Comparison of ENCODE assay signal across 16 cellular contexts in genomic region chr15:64193971-64194370, GRCh38. TPM values are rescaled to one million over a fixed set of nuclear protein-coding genes. Genes with fewer than 3 reads are reported as not detected.
A peak's percentile ranks its signal among the peaks of the same experiment; 100 is the strongest.
DNase-seq lines count a peak whose midpoint lies in the region; TF ChIP-seq lines count a peak whose summit lies in the region.
"Had no signal": no experiment of that assay in that cellular context is flagged by ENCODE, and none has a peak within 500 bp of the region (broad histone marks: within the 10 kb centered on the region; RNA-seq: fewer than 3 reads in every experiment).

No MANE protein-coding gene starts in this region.

- H3K36me3 Mint-ChIP-seq in Caco-2 (ENCODE audit: insufficient read depth, unreplicated experiment) (peaks cover 11% of the 10 kb centered on the region), nephron progenitor cell (ENCODE audit: low read depth) (peaks cover 51% of the 10 kb centered on the region)

- CTCF ChIA-PET in Caco-2 (lab: Charles Lee) = interaction anchor here (0.5 to 1.9 kb wide), 5 partner anchors 23 to 408 kb away, joined by 3 to 18 read pairs (median 3); partner anchors contain the start of genes CSNK1G1 and PPIB

- H3K4me1 Mint-ChIP-seq in Caco-2 (ENCODE audit: low read depth, unreplicated experiment) (no peaks in the 10 kb centered on the region), nephron progenitor cell (no peaks in the 10 kb centered on the region)
- H3K4me1 Mint-ChIP-seq: B cell had no signal

- no peaks in the 10 kb centered on the region for H3K27me3 Mint-ChIP-seq in Caco-2 (ENCODE audit: insufficient read depth, unreplicated experiment)
- H3K27me3 Mint-ChIP-seq in nephron progenitor cell (ENCODE audit: low read depth, poor library complexity) = no peaks in the 10 kb centered on the region
- H3K27me3 Mint-ChIP-seq: B cell had no signal

- peak in 1 of 2 experiments; percentile 47 for TF ChIP-seq CTCF in Caco-2 (IDR thresholded peaks at IDR 0.05; ENCODE audit: insufficient read depth in 1 of 2, low read depth in 1 of 2, low read length in 1 of 2, severe bottlenecking in 1 of 2, unreplicated experiment in 1 of 2)
- no peak for TF ChIP-seq CTCF in nephron progenitor cell (IDR thresholded peaks at IDR 0.05)
- TF ChIP-seq CTCF in suprapubic skin (IDR thresholded peaks at IDR 0.05) = no peak

- no peak for TF ChIP-seq EP300 in suprapubic skin (IDR thresholded peaks at IDR 0.05)

- POLR2A ChIA-PET in Caco-2 (lab: Charles Lee) = no interaction called here

- H3K27ac ChIP-seq in suprapubic skin = no peak overlapping the region

- no peak overlapping the region for H3K27ac Mint-ChIP-seq in Caco-2 (ENCODE audit: unreplicated experiment)
- H3K27ac Mint-ChIP-seq in nephron progenitor cell = peak overlapping the region; percentile 86
- H3K27ac Mint-ChIP-seq: B cell; CD8-positive, alpha-beta T cell had no signal

- no peaks in the 10 kb centered on the region for H3K4me1 ChIP-seq in Caco-2
- H3K4me1 ChIP-seq in suprapubic skin = peaks cover 5% of the 10 kb centered on the region

- H3K27me3 ChIP-seq in Caco-2 (replicated peaks; ENCODE audit: control insufficient read depth, insufficient read depth, low read length) = no peaks in the 10 kb centered on the region
- H3K27me3 ChIP-seq in suprapubic skin = no peaks in the 10 kb centered on the region
- H3K27me3 ChIP-seq: MG63 had no signal

- H3K4me3 Mint-ChIP-seq in Caco-2 (ENCODE audit: unreplicated experiment) (no peak overlapping the region), nephron progenitor cell (no peak overlapping the region)
- H3K4me3 Mint-ChIP-seq: B cell; CD8-positive, alpha-beta T cell had no signal

- no peaks in the 10 kb centered on the region for H3K9me3 ChIP-seq in Caco-2
- H3K9me3 ChIP-seq in suprapubic skin = no peaks in the 10 kb centered on the region
- H3K9me3 ChIP-seq: MG63, SK-N-SH had no signal

- H3K4me3 ChIP-seq in Caco-2 (ENCODE audit: low read depth, low read length) = no peak overlapping the region
- H3K4me3 ChIP-seq in suprapubic skin = no peak overlapping the region
- H3K4me3 ChIP-seq: MG63 had no signal

- H3K36me3 ChIP-seq in Caco-2 (ENCODE audit: control insufficient read depth, insufficient read depth, low read length) = no peaks in the 10 kb centered on the region
- peaks cover 10% of the 10 kb centered on the region for H3K36me3 ChIP-seq in suprapubic skin

- intact Hi-C loops in Caco-2 (cut with micrococcal nuclease; ENCODE audit: unreplicated experiment) = loop anchor here (1.0 kb wide), 1 partner anchor 31 kb away; the partner anchor contains the start of gene PPIB

- 93% methylated on average over 6 of the region's 6 CpGs for WGBS in suprapubic skin

- TF ChIP-seq POLR2A in suprapubic skin (IDR thresholded peaks at IDR 0.05) = no peak

- no TSS peak for BruUV-seq in Caco-2 (replicated peaks; lab: Mats Ljungman, UMichigan)

- H3K9me3 Mint-ChIP-seq in Caco-2 (ENCODE audit: unreplicated experiment) (no peaks in the 10 kb centered on the region), nephron progenitor cell (no peaks in the 10 kb centered on the region)
- H3K9me3 Mint-ChIP-seq: CD8-positive, alpha-beta T cell had no signal

- DNase-seq in Caco-2 = peak; percentile 40 to 55
- DNase-seq in NCI-H82 (lab: John Stamatoyannopoulos, UW) = peak; percentile 78
- DNase-seq in cerebellar cortex (ENCODE audit: low spot score) = peak; percentile 16
- no peak for DNase-seq in nephron progenitor cell
- no peak for DNase-seq in NCI-H187 (lab: John Stamatoyannopoulos, UW)
- DNase-seq in suprapubic skin (ENCODE audit: low spot score in 2 of 2) = no peak
- no peak for DNase-seq in activated CD8-positive, alpha-beta memory T cell treated with anti-CD3 and anti-CD28 coated beads, Interleukin-2, amount 50 U/mL, for 4 hours
- DNase-seq: CD8-positive, alpha-beta T cell; MG63; NCI-H1105 treated with DMSO at 0.1 percent for 48 hours; NCI-H1930; NCI-H2227 treated with DMSO at 0.1 percent for 48 hours; NCI-H524 treated with DMSO at 0.1 percent for 48 hours; PC-3; SK-N-SH had no signal

RNA-seq across cellular contexts. Expression of gene PPIB, which starts 31.1 kb away (rescaled TPM):
- 458 and 504 TPM in 2 replicates for total RNA-seq in Caco-2 (2022)
- total RNA-seq in suprapubic skin = 100 to 1,000 TPM; 124 to 248 (median 180) TPM

RNA-seq across cellular contexts. Expression of gene SNX22, which starts 42.4 kb away (rescaled TPM):
- total RNA-seq in Caco-2 (2022) = 0.91 and 1.2 TPM in 2 replicates
- under 1 TPM in 3 of 4 donors, not detected in 1; 0.19 to 0.80 (median 0.64) TPM for total RNA-seq in suprapubic skin

Comparison
In these comparisons a context has a peak if more than half of its experiments do, and no peak if none do; other contexts are left out.
1. DNase-seq: peak in Caco-2 (2 of 2), NCI-H82 (single experiment) and cerebellar cortex (single experiment); none in nephron progenitor cell (single experiment), NCI-H187 (0 of 2), suprapubic skin (0 of 2) and activated CD8-positive, alpha-beta memory T cell treated with anti-CD3 and anti-CD28 coated beads, Interleukin-2, amount 50 U/mL, for 4 hours (single experiment).